In the genomic region with DNA sequence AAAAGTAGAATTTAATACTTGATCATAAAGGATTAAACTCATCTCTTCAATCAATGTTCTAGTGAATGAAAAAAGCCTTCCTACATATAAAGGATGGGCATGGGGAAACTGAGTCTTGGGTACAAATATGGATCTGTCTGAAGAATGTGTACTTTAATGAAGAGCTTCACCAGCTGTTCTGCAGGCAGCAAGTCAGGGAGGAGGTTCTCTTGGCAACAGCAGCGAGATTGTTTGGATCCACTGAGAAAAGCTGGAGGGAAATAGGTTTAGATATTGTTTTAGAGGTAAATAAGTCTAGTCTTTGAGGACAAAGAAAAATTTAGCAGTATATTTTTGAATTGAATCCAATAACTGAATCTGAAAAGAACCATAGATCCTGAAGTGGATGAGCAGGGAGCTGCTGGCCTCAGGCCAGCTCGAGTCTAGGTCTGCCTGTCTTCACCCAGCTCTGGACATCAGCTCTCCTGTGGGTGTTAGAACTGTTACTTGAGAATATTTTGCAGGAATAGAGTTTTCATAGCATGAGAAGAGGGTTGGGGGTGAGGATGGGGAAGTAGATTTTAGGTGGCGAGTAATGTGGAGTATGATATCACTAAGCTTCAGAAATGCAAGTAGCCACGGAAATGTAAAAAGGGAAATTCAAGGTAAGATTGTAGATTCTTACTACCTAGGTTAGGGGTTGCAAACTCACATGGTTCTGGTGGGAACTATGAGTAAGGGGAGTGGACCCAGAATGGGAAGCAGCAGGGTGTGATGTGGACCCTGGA, we compare ENCODE assay signal across 11 cellular contexts. TPM values are rescaled to one million over a fixed set of nuclear protein-coding genes. Genes with fewer than 3 reads are reported as not detected.
DNase-seq lines count a peak whose midpoint lies in the region; ATAC-seq and TF ChIP-seq lines count a peak whose summit lies in the region.
"Had no signal": no experiment of that assay in that cellular context is flagged by ENCODE, and none has a peak within 500 bp of the region (broad histone marks: within the 10 kb centered on the region; RNA-seq: fewer than 3 reads in every experiment).

No MANE protein-coding gene starts in this region.

- no peak for TF ChIP-seq CTCF in coronary artery (IDR thresholded peaks at IDR 0.05)
- no peak for TF ChIP-seq CTCF in spleen (IDR thresholded peaks at IDR 0.05 in 8 of 11, conservative IDR thresholded peaks at IDR 0.05 in 3 of 11)
- no peak for TF ChIP-seq CTCF in dorsolateral prefrontal cortex (IDR thresholded peaks at IDR 0.05 in 54 of 56, conservative IDR thresholded peaks at IDR 0.05 in 2 of 56; ENCODE audit: low read depth in 1 of 56, partially characterized antibody in 56 of 56)

- intact Hi-C loops in spleen (cut with DNase I; ENCODE audit: low total_unique reads): no loop called here
- intact Hi-C loops in dorsolateral prefrontal cortex (cut with DNase I): no loop called here

- H3K9me3 Mint-ChIP-seq in T-helper 1 cell treated with Interleukin-12 subunit alpha and Interleukin-12 subunit beta and Interleukin-4 antibody, amounts not matched to agents 30 μg/mL and 1 μg/mL, for 36 hours: no peaks in the 10 kb centered on the region

- H3K4me3 Mint-ChIP-seq in T-helper 1 cell treated with Interleukin-12 subunit alpha and Interleukin-12 subunit beta and Interleukin-4 antibody, amounts not matched to agents 30 μg/mL and 1 μg/mL, for 36 hours: peak overlapping the region; percentile 66

- peak overlapping the region; percentile 6 to 28 for H3K27ac ChIP-seq in coronary artery
- peak overlapping the region; percentile 37 to 97 (median 92) for H3K27ac ChIP-seq in spleen
- H3K27ac ChIP-seq in dorsolateral prefrontal cortex: peak overlapping the region in 21 of 59 donors; percentile 5 to 71 (median 29)
- H3K27ac ChIP-seq: foreskin keratinocyte had no signal

- no peaks in the 10 kb centered on the region for H3K27me3 Mint-ChIP-seq in T-helper 1 cell treated with Interleukin-12 subunit alpha and Interleukin-12 subunit beta and Interleukin-4 antibody, amounts not matched to agents 30 μg/mL and 1 μg/mL, for 36 hours (ENCODE audit: low read depth)

- no peaks in the 10 kb centered on the region for H3K9me3 ChIP-seq in spleen

- H3K4me1 ChIP-seq in spleen: peaks cover 37 to 100% (median 95%) of the 10 kb centered on the region in 6 donors

- no peak for ATAC-seq in HG03135 (IDR thresholded peaks at IDR 0.05; ENCODE audit: unreplicated experiment)
- ATAC-seq: foreskin keratinocyte had no signal

- DNase-seq in T-helper 1 cell (no peak), NCI-H446 treated with DMSO at 0.1 percent for 48 hours (lab: John Stamatoyannopoulos, UW) (peak; percentile 33), coronary artery (ENCODE audit: low spot score) (no peak), spleen (no peak), dorsolateral prefrontal cortex (no peak), NCI-H748 treated with DMSO at 0.1 percent for 48 hours (lab: John Stamatoyannopoulos, UW) (no peak)
- DNase-seq: foreskin keratinocyte; NCI-H226; stimulated activated CD4-positive, alpha-beta T cell treated with anti-CD3 and anti-CD28 coated beads, Interleukin-2, amount 100 ng/mL, for 48 hours had no signal

- TF ChIP-seq POLR2A in spleen (IDR thresholded peaks at IDR 0.05): no peak

- H3K27me3 ChIP-seq in spleen (replicated peaks in 1 of 7) (no peaks in the 10 kb centered on the region), dorsolateral prefrontal cortex (no peaks in the 10 kb centered on the region)
- H3K27me3 ChIP-seq: foreskin keratinocyte had no signal

- H3K36me3 ChIP-seq in spleen: peaks cover 0 to 11% (median 0%) of the 10 kb centered on the region in 6 donors

- H3K4me1 Mint-ChIP-seq in T-helper 1 cell treated with Interleukin-12 subunit alpha and Interleukin-12 subunit beta and Interleukin-4 antibody, amounts not matched to agents 30 μg/mL and 1 μg/mL, for 36 hours (ENCODE audit: low read depth): peaks cover 68% of the 10 kb centered on the region

- WGBS in spleen, 5 donors: 52 to 58% (median 54%) methylated on average over 4 of the region's 4 CpGs

- H3K27ac Mint-ChIP-seq in T-helper 1 cell treated with Interleukin-12 subunit alpha and Interleukin-12 subunit beta and Interleukin-4 antibody, amounts not matched to agents 30 μg/mL and 1 μg/mL, for 36 hours: peak overlapping the region; percentile 74

- H3K4me3 ChIP-seq in coronary artery: peak overlapping the region; percentile 37
- H3K4me3 ChIP-seq in spleen: peak overlapping the region in 1 of 8 donors; percentile 85
- no peak overlapping the region for H3K4me3 ChIP-seq in dorsolateral prefrontal cortex

- peaks cover 19% of the 10 kb centered on the region for H3K36me3 Mint-ChIP-seq in T-helper 1 cell treated with Interleukin-12 subunit alpha and Interleukin-12 subunit beta and Interleukin-4 antibody, amounts not matched to agents 30 μg/mL and 1 μg/mL, for 36 hours (ENCODE audit: low read depth)

RNA-seq across cellular contexts. Expression of gene RAB8B, which starts 6.0 kb away (rescaled TPM):
- total RNA-seq in spleen (10 to 100 TPM; 63.4 to 96.4 (median 67.7) TPM), dorsolateral prefrontal cortex (10 to 100 TPM; 22.5 to 54.3 (median 36.0) TPM)
- 10 to 100 TPM; 18.9 to 24.1 (median 22.8) TPM for polyA plus RNA-seq in spleen

RNA-seq across cellular contexts. Expression of gene RPS27L, which starts 38.2 kb away (rescaled TPM):
- total RNA-seq in spleen (10 to 100 TPM; 42.1 to 98.3 (median 64.2) TPM), dorsolateral prefrontal cortex (10 to 100 TPM; 35.0 to 86.0 (median 57.2) TPM)
- 100 to 1,000 TPM; 117 to 139 (median 125) TPM for polyA plus RNA-seq in spleen
